ENCODE assay signal across 9 cellular contexts in the genomic region with DNA sequence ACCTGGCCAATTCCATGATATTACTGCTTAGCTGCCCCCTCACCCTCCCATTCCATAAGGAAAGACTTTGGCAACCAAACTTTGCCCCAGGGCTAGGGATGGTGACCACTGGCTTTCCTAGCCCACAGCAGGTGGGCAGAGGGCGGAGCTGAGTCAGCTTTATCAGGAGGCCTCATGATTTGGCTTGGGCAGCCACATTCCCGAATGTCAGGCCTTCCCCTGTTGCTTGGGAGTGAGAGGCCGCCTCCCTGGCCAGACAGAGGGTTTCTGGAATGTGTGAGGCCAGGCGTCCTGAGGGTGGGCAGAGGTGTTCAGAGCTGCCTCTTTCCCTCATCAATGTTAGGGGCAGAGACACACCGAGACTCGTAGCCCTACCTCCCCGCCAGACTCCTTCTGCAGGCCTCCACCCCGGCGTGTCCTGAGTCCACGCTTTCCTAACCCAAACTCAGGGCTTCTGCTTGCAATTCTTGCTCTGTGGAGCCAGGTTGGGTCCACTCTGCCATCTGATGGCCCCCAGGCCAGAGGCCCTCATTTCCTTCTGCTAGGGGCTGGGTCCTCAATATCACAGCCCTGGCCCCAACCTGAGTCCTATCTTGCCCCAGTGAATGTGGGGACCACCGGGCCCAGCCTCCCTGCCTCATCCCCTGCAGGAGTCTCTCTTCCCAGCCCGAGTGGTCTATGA. TPM values are rescaled to one million over a fixed set of nuclear protein-coding genes. Genes with fewer than 3 reads are reported as not detected.
DNase-seq lines count a peak whose midpoint lies in the region; ATAC-seq and TF ChIP-seq lines count a peak whose summit lies in the region.
"Had no signal": no experiment of that assay in that cellular context is flagged by ENCODE, and none has a peak within 500 bp of the region (broad histone marks: within the 10 kb centered on the region; RNA-seq: fewer than 3 reads in every experiment).

No MANE protein-coding gene starts in this region.

- no TSS peak for BruUV-seq in Caco-2 (replicated peaks; lab: Mats Ljungman, UMichigan)

- H3K36me3 Mint-ChIP-seq in Caco-2 (ENCODE audit: insufficient read depth, unreplicated experiment) = peaks cover 72% of the 10 kb centered on the region
- peaks cover 40% of the 10 kb centered on the region for H3K36me3 Mint-ChIP-seq in endothelial cell (ENCODE audit: low read depth, unreplicated experiment)
- peaks cover 6% of the 10 kb centered on the region for H3K36me3 Mint-ChIP-seq in natural killer cell treated with Interleukin-12 subunit alpha and Interleukin-12 subunit beta and Interleukin-15 and Interleukin-18, amount 100 ng/mL, for 72 hours

- no peak overlapping the region for H3K4me3 ChIP-seq in Caco-2 (ENCODE audit: low read depth, low read length)

- H3K4me3 Mint-ChIP-seq in Caco-2 (ENCODE audit: unreplicated experiment) (no peak overlapping the region), endothelial cell (ENCODE audit: unreplicated experiment) (peak overlapping the region; percentile 71)
- H3K4me3 Mint-ChIP-seq in natural killer cell treated with Interleukin-12 subunit alpha and Interleukin-12 subunit beta and Interleukin-15 and Interleukin-18, amount 100 ng/mL, for 72 hours = peak overlapping the region; percentile 84

- no peaks in the 10 kb centered on the region for H3K27me3 Mint-ChIP-seq in Caco-2 (ENCODE audit: insufficient read depth, unreplicated experiment)
- H3K27me3 Mint-ChIP-seq in endothelial cell (ENCODE audit: unreplicated experiment) = peaks cover 24% of the 10 kb centered on the region
- H3K27me3 Mint-ChIP-seq in natural killer cell treated with Interleukin-12 subunit alpha and Interleukin-12 subunit beta and Interleukin-15 and Interleukin-18, amount 100 ng/mL, for 72 hours = no peaks in the 10 kb centered on the region

- peaks cover 8% of the 10 kb centered on the region for H3K36me3 ChIP-seq in Caco-2 (ENCODE audit: control insufficient read depth, insufficient read depth, low read length)

- peaks cover 8% of the 10 kb centered on the region for H3K4me1 Mint-ChIP-seq in Caco-2 (ENCODE audit: low read depth, unreplicated experiment)
- peaks cover 52% of the 10 kb centered on the region for H3K4me1 Mint-ChIP-seq in endothelial cell (ENCODE audit: unreplicated experiment)
- H3K4me1 Mint-ChIP-seq in natural killer cell treated with Interleukin-12 subunit alpha and Interleukin-12 subunit beta and Interleukin-15 and Interleukin-18, amount 100 ng/mL, for 72 hours (ENCODE audit: low read depth in 2 of 2) = peaks cover 23 to 32% of the 10 kb centered on the region in 2 donors

- no peaks in the 10 kb centered on the region for H3K9me3 ChIP-seq in Caco-2

- H3K27me3 ChIP-seq in Caco-2 (replicated peaks; ENCODE audit: control insufficient read depth, insufficient read depth, low read length) = no peaks in the 10 kb centered on the region

- intact Hi-C loops in Caco-2 (cut with micrococcal nuclease; ENCODE audit: unreplicated experiment) = no loop called here

- TF ChIP-seq CTCF in Caco-2 (IDR thresholded peaks at IDR 0.05; ENCODE audit: insufficient read depth in 1 of 2, low read depth in 1 of 2, low read length in 1 of 2, severe bottlenecking in 1 of 2, unreplicated experiment in 1 of 2) (no peak), endothelial cell (IDR thresholded peaks at IDR 0.05; ENCODE audit: unreplicated experiment) (no peak)

- H3K27ac Mint-ChIP-seq in Caco-2 (ENCODE audit: unreplicated experiment) (peak overlapping the region; percentile 42), endothelial cell (ENCODE audit: unreplicated experiment) (peak overlapping the region; percentile 52)
- peak overlapping the region; percentile 97 to 98 for H3K27ac Mint-ChIP-seq in natural killer cell treated with Interleukin-12 subunit alpha and Interleukin-12 subunit beta and Interleukin-15 and Interleukin-18, amount 100 ng/mL, for 72 hours

- POLR2A ChIA-PET in Caco-2 (lab: Charles Lee) = no interaction called here

- H3K9me3 Mint-ChIP-seq in Caco-2 (ENCODE audit: unreplicated experiment) (no peaks in the 10 kb centered on the region), endothelial cell (ENCODE audit: unreplicated experiment) (no peaks in the 10 kb centered on the region)
- no peaks in the 10 kb centered on the region for H3K9me3 Mint-ChIP-seq in natural killer cell treated with Interleukin-12 subunit alpha and Interleukin-12 subunit beta and Interleukin-15 and Interleukin-18, amount 100 ng/mL, for 72 hours

- no peak for ATAC-seq in natural killer cell treated with Interleukin-12 subunit alpha and Interleukin-12 subunit beta and Interleukin-15 and Interleukin-18, amount 100 ng/mL, for 72 hours
- ATAC-seq in HG02870 (IDR thresholded peaks at IDR 0.05; ENCODE audit: unreplicated experiment) (no peak), HG02678 (IDR thresholded peaks at IDR 0.05; ENCODE audit: unreplicated experiment) (no peak)

- peak; percentile 51 to 62 for DNase-seq in Caco-2
- peak; percentile 94 for DNase-seq in RPMI7951 (ENCODE audit: low read depth)
- no peak for DNase-seq in endothelial cell (ENCODE audit: low spot score)
- DNase-seq in natural killer cell treated with Interleukin-12 subunit alpha and Interleukin-12 subunit beta and Interleukin-15 and Interleukin-18, amount 100 ng/mL, for 72 hours (ENCODE audit: low spot score) = no peak
- DNase-seq in NAMALWA (ENCODE audit: low spot score) = no peak
- no peak for DNase-seq in NCI-H2227 (lab: John Stamatoyannopoulos, UW; ENCODE audit: unreplicated experiment)
- DNase-seq: NCI-H187 treated with DMSO at 0.1 percent for 48 hours had no signal

- CTCF ChIA-PET in Caco-2 (lab: Charles Lee) = interaction anchor here (0.7 kb wide), 1 partner anchor 102 kb away, joined by 4 read pairs; no protein-coding TSS in a partner anchor

- H3K4me1 ChIP-seq in Caco-2 = peaks cover 8% of the 10 kb centered on the region

RNA-seq across cellular contexts. Expression of a gene that starts 19.3 kb away (rescaled TPM):
- total RNA-seq in Caco-2 (2022) (115 and 122 TPM in 2 replicates), endothelial cell (ENCODE audit: unreplicated experiment) (54.9 TPM)
- total RNA-seq in RPMI7951 (2014; rRNA removed; shearing (Covaris generic)) = 58.2 and 66.4 TPM in 2 replicates
- 10 to 100 TPM; 44.9 to 53.1 TPM for total RNA-seq in natural killer cell treated with Interleukin-12 subunit alpha and Interleukin-12 subunit beta and Interleukin-15 and Interleukin-18, amount 100 ng/mL, for 72 hours

RNA-seq across cellular contexts. Expression of a gene that starts 54.5 kb away (rescaled TPM):
- total RNA-seq in Caco-2 (2022) = 0.44 and 0.45 TPM in 2 replicates
- total RNA-seq in RPMI7951 (2014; rRNA removed; shearing (Covaris generic)) = 0.36 and 1.1 TPM in 2 replicates
- not detected for total RNA-seq in endothelial cell (ENCODE audit: unreplicated experiment)
- total RNA-seq in natural killer cell treated with Interleukin-12 subunit alpha and Interleukin-12 subunit beta and Interleukin-15 and Interleukin-18, amount 100 ng/mL, for 72 hours = not detected

Comparison
In these comparisons a context has a peak if more than half of its experiments do, and no peak if none do; other contexts are left out.
1. DNase-seq: peak in Caco-2 (2 of 2) and RPMI7951 (single experiment); none in endothelial cell (single experiment), natural killer cell treated with Interleukin-12 subunit alpha and Interleukin-12 subunit beta and Interleukin-15 and Interleukin-18, amount 100 ng/mL, for 72 hours (single experiment), NAMALWA (single experiment) and NCI-H2227 (single experiment).
2. H3K27ac Mint-ChIP-seq: peak in every context shown above with its lines; median percentile 98 in natural killer cell treated with Interleukin-12 subunit alpha and Interleukin-12 subunit beta and Interleukin-15 and Interleukin-18, amount 100 ng/mL, for 72 hours; 52 in endothelial cell; 42 in Caco-2.